Comparison of ENCODE assay signal across 18 cellular contexts in genomic region chr18:79818631-79819030, GRCh38. TPM values are rescaled to one million over a fixed set of nuclear protein-coding genes. Genes with fewer than 3 reads are reported as not detected.
"Had no signal": no experiment of that assay in that cellular context is flagged by ENCODE, and none has a peak within 500 bp of the region (broad histone marks: within the 10 kb centered on the region; RNA-seq: fewer than 3 reads in every experiment).

No MANE protein-coding gene starts in this region.

- H3K4me3 Mint-ChIP-seq: activated CD4-positive, alpha-beta T cell treated with anti-CD3 and anti-CD28 coated beads, Interleukin-2, amount 10 ng/mL, durations not matched to agents 7 days and 5 days; activated CD8-positive, alpha-beta T cell treated with anti-CD3 and anti-CD28 coated beads, Interleukin-2, amount 10 ng/mL, durations not matched to agents 7 days and 5 days; activated naive CD4-positive, alpha-beta T cell treated with anti-CD3 and anti-CD28 coated beads, Interleukin-2, amount 10 ng/mL, durations not matched to agents 7 days and 5 days; natural killer cell treated with Interleukin-12 subunit alpha and Interleukin-12 subunit beta and Interleukin-15 and Interleukin-18, amount 100 ng/mL, for 72 hours had no signal

- DNase-seq: activated CD4-positive, alpha-beta T cell treated with anti-CD3 and anti-CD28 coated beads, Interleukin-2, amount 10 ng/mL, durations not matched to agents 7 days and 5 days; activated CD8-positive, alpha-beta memory T cell treated with anti-CD3 and anti-CD28 coated beads, Interleukin-2, amount 50 U/mL, for 48 hours; activated CD8-positive, alpha-beta T cell treated with anti-CD3 and anti-CD28 coated beads, Interleukin-2, amount 10 ng/mL, durations not matched to agents 7 days and 5 days; activated effector memory CD4-positive, alpha-beta T cell treated with Interleukin-2 at 50 U/mL for 16 hours; activated naive CD4-positive, alpha-beta T cell treated with anti-CD3 and anti-CD28 coated beads, Interleukin-2, amount 10 ng/mL, durations not matched to agents 7 days and 5 days; cortex of kidney; effector CD4-positive, alpha-beta T cell; mesendoderm; spleen; stimulated activated naive CD4-positive, alpha-beta T cell; thyroid gland had no signal

- H3K36me3 Mint-ChIP-seq: activated naive CD4-positive, alpha-beta T cell treated with anti-CD3 and anti-CD28 coated beads, Interleukin-2, amount 10 ng/mL, durations not matched to agents 7 days and 5 days; natural killer cell treated with Interleukin-12 subunit alpha and Interleukin-12 subunit beta and Interleukin-15 and Interleukin-18, amount 100 ng/mL, for 72 hours had no signal

- H3K4me3 ChIP-seq: gastroesophageal sphincter, heart left ventricle, spleen, thyroid gland had no signal

- H3K9me3 Mint-ChIP-seq: activated CD4-positive, alpha-beta T cell treated with anti-CD3 and anti-CD28 coated beads, Interleukin-2, amount 10 ng/mL, durations not matched to agents 7 days and 5 days; natural killer cell treated with Interleukin-12 subunit alpha and Interleukin-12 subunit beta and Interleukin-15 and Interleukin-18, amount 100 ng/mL, for 72 hours had no signal

- ATAC-seq: activated CD4-positive, CD25-positive, alpha-beta regulatory T cell treated with anti-CD3 and anti-CD28 coated beads, Interleukin-2, amount 50 U/mL, for 24 hours; activated CD8-positive, alpha-beta T cell treated with anti-CD3 and anti-CD28 coated beads, Interleukin-2, amount 10 ng/mL, durations not matched to agents 7 days and 5 days; gastroesophageal sphincter; natural killer cell treated with Interleukin-12 subunit alpha and Interleukin-12 subunit beta and Interleukin-15 and Interleukin-18, amount 100 ng/mL, for 72 hours had no signal

- H3K4me1 ChIP-seq: gastroesophageal sphincter, parathyroid adenoma, thyroid gland had no signal

- H2AFZ ChIP-seq: parathyroid adenoma had no signal

- H3K27ac ChIP-seq: gastroesophageal sphincter, heart left ventricle, parathyroid adenoma, thyroid gland had no signal

- H3K9ac ChIP-seq: parathyroid adenoma had no signal

- H3K27ac Mint-ChIP-seq: activated CD4-positive, alpha-beta T cell treated with anti-CD3 and anti-CD28 coated beads, Interleukin-2, amount 10 ng/mL, durations not matched to agents 7 days and 5 days; activated CD8-positive, alpha-beta T cell treated with anti-CD3 and anti-CD28 coated beads, Interleukin-2, amount 10 ng/mL, durations not matched to agents 7 days and 5 days; activated naive CD4-positive, alpha-beta T cell treated with anti-CD3 and anti-CD28 coated beads, Interleukin-2, amount 10 ng/mL, durations not matched to agents 7 days and 5 days; natural killer cell treated with Interleukin-12 subunit alpha and Interleukin-12 subunit beta and Interleukin-15 and Interleukin-18, amount 100 ng/mL, for 72 hours had no signal

- H3K79me2 ChIP-seq: parathyroid adenoma had no signal

- H3K9me3 ChIP-seq: gastroesophageal sphincter, heart left ventricle, spleen, thyroid gland had no signal

- H3K36me3 ChIP-seq: gastroesophageal sphincter, heart left ventricle, spleen, thyroid gland had no signal

RNA-seq across cellular contexts. Expression of gene KCNG2, which starts 20.9 kb away (rescaled TPM):
- total RNA-seq: activated CD4-positive, alpha-beta T cell treated with anti-CD3 and anti-CD28 coated beads, Interleukin-2, amount 10 ng/mL, durations not matched to agents 7 days and 5 days; activated CD8-positive, alpha-beta T cell treated with anti-CD3 and anti-CD28 coated beads, Interleukin-2, amount 10 ng/mL, durations not matched to agents 7 days and 5 days; natural killer cell treated with Interleukin-12 subunit alpha and Interleukin-12 subunit beta and Interleukin-15 and Interleukin-18, amount 100 ng/mL, for 72 hours; T-helper 1 cell treated with Interleukin-12 subunit alpha and Interleukin-12 subunit beta and Interleukin-4 antibody, amounts not matched to agents 30 ng/mL and 1 ng/mL, for 36 hours had no signal
- polyA plus RNA-seq: aorta had no signal
